18 cellular contexts compared by ENCODE assay signal in the genomic region with DNA sequence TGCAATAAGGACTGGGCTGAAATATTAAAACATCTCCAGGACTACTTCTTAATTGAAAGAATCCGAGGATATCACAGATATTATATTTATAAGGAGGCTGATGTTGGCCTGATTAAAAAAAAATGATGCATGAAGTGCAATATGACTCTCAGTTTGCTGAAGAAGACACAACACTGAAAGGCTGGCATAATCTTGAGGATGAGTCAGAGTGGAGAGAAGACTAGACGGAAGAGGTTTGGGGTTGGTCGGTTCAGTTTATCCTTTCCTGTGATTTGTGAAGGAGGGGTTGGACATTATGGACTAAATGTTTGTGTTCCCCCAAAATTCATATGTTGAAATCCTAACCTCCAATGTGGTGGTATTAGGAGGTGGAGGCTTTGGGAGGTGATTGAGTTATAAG.
"Had no signal": no experiment of that assay in that cellular context is flagged by ENCODE, and none has a peak within 500 bp of the region (broad histone marks: within the 10 kb centered on the region; RNA-seq: fewer than 3 reads in every experiment).

No MANE protein-coding gene starts in this region.

- H3K4me3 ChIP-seq: esophagus squamous epithelium, heart left ventricle, skin epidermis, testis, tibial nerve, upper lobe of right lung, vagina had no signal

- DNase-seq: effector memory CD8-positive, alpha-beta T cell; esophagus squamous epithelium; foreskin fibroblast; heart left ventricle; hippocampal formation; kidney glomerular epithelial cell; naive thymus-derived CD8-positive, alpha-beta T cell; posterior cingulate gyrus; stimulated activated CD4-positive, alpha-beta T cell treated with anti-CD3 and anti-CD28 coated beads, Interleukin-2, amount 100 ng/mL, for 24 hours; stimulated activated CD4-positive, alpha-beta T cell treated with anti-CD3 and anti-CD28 coated beads, Interleukin-4, amount 100 ng/mL, for 4 hours; stimulated activated naive B cell treated with anti-CD40 and anti-IgM and Interleukin-4, amounts not matched to agents 10 μg/mL and 1 μg/mL and 100 μg/mL, for 72 hours; stimulated activated naive CD8-positive, alpha-beta T cell treated with anti-CD3 and anti-CD28 coated beads, Interleukin-15, amount 100 ng/mL, for 72 hours; testis; upper lobe of right lung had no signal

- ATAC-seq: effector memory CD8-positive, alpha-beta T cell; heart left ventricle; naive thymus-derived CD8-positive, alpha-beta T cell; sciatic nerve; stimulated activated naive B cell treated with anti-CD40 and anti-IgM and Interleukin-4, amounts not matched to agents 10 μg/mL and 1 μg/mL and 100 μg/mL, for 72 hours; stimulated activated naive CD8-positive, alpha-beta T cell treated with anti-CD3 and anti-CD28 coated beads, Interleukin-15, amount 100 ng/mL, for 72 hours; upper lobe of right lung had no signal
